Comparison of ENCODE assay signal across 14 cellular contexts in the genomic region with DNA sequence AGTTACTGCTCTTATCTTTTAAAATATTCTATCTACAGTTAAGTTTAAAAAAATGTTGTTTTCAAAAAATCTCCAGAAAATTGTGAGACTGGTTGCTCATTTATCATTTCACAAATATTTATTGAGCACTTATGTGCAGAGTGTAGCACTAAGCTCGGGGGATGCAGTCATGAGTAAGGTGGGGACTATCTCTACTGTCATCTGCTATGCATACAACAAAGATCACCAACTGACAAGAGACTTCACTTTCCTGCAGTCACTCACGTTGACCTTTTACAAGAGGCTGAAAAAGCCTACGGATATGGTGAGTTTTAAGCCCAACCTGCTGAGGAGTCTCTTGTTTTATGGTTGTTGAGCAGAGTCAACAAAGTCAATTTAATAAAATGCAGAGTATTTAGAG.
DNase-seq lines count a peak whose midpoint lies in the region; ATAC-seq and TF ChIP-seq lines count a peak whose summit lies in the region.
"Had no signal": no experiment of that assay in that cellular context is flagged by ENCODE, and none has a peak within 500 bp of the region (broad histone marks: within the 10 kb centered on the region; RNA-seq: fewer than 3 reads in every experiment).

No MANE protein-coding gene starts in this region.

- DNase-seq in activated CD8-positive, alpha-beta T cell treated with anti-CD3 and anti-CD28 coated beads for 36 hours: no peak
- no peak for DNase-seq in activated CD8-positive, alpha-beta T cell treated with anti-CD3 and anti-CD28 coated beads, Interleukin-2, amount 10 ng/mL, durations not matched to agents 7 days and 5 days
- DNase-seq in HEK293T (ENCODE audit: extremely low spot score) (no peak), trophoblast cell (peak; percentile 18 to 72), iPS-NIHi7 (ENCODE audit: extremely low spot score) (no peak)
- no peak for DNase-seq in activated naive CD8-positive, alpha-beta T cell treated with anti-CD3 and anti-CD28 coated beads, Interleukin-2, amount 50 U/mL, for 24 hours
- DNase-seq: GF-D8, KG1, NCI-H1048, NCI-H774, SHP77 had no signal

- H3K9me3 Mint-ChIP-seq in activated CD8-positive, alpha-beta T cell treated with anti-CD3 and anti-CD28 coated beads for 36 hours: no peaks in the 10 kb centered on the region
- H3K9me3 Mint-ChIP-seq in activated CD8-positive, alpha-beta T cell treated with anti-CD3 and anti-CD28 coated beads, Interleukin-2, amount 10 ng/mL, durations not matched to agents 7 days and 5 days (ENCODE audit: insufficient read depth): no peaks in the 10 kb centered on the region
- no peaks in the 10 kb centered on the region for H3K9me3 Mint-ChIP-seq in activated naive CD8-positive, alpha-beta T cell treated with anti-CD3 and anti-CD28 coated beads, Interleukin-2, amount 50 U/mL, for 24 hours
- H3K9me3 Mint-ChIP-seq: CD14-positive monocyte had no signal

- H3K36me3 Mint-ChIP-seq in activated CD8-positive, alpha-beta T cell treated with anti-CD3 and anti-CD28 coated beads for 36 hours (ENCODE audit: low read depth): peaks cover 1% of the 10 kb centered on the region
- H3K36me3 Mint-ChIP-seq in activated CD8-positive, alpha-beta T cell treated with anti-CD3 and anti-CD28 coated beads, Interleukin-2, amount 10 ng/mL, durations not matched to agents 7 days and 5 days (ENCODE audit: low read depth): peaks cover 7% of the 10 kb centered on the region
- H3K36me3 Mint-ChIP-seq in activated naive CD8-positive, alpha-beta T cell treated with anti-CD3 and anti-CD28 coated beads, Interleukin-2, amount 50 U/mL, for 24 hours (ENCODE audit: low read depth): no peaks in the 10 kb centered on the region
- H3K36me3 Mint-ChIP-seq: CD14-positive monocyte had no signal

- peaks cover 43% of the 10 kb centered on the region for H3K4me1 Mint-ChIP-seq in activated CD8-positive, alpha-beta T cell treated with anti-CD3 and anti-CD28 coated beads for 36 hours (ENCODE audit: low read depth)
- H3K4me1 Mint-ChIP-seq in activated CD8-positive, alpha-beta T cell treated with anti-CD3 and anti-CD28 coated beads, Interleukin-2, amount 10 ng/mL, durations not matched to agents 7 days and 5 days (ENCODE audit: low read depth): peaks cover 30% of the 10 kb centered on the region
- H3K4me1 Mint-ChIP-seq in activated naive CD8-positive, alpha-beta T cell treated with anti-CD3 and anti-CD28 coated beads, Interleukin-2, amount 50 U/mL, for 24 hours: peaks cover 33% of the 10 kb centered on the region
- H3K4me1 Mint-ChIP-seq: CD14-positive monocyte had no signal

- no peak overlapping the region for H3K4me3 ChIP-seq in trophoblast cell (ENCODE audit: low read depth, low read length)

- intact Hi-C loops in activated CD8-positive, alpha-beta T cell treated with anti-CD3 and anti-CD28 coated beads for 36 hours (cut with micrococcal nuclease): no loop called here

- no peak overlapping the region for H3K23ac ChIP-seq in trophoblast cell (ENCODE audit: low read length)

- H2BK5ac ChIP-seq in trophoblast cell (ENCODE audit: low read depth, low read length, poor library complexity): no peak overlapping the region

- no peaks in the 10 kb centered on the region for H3K4me1 ChIP-seq in trophoblast cell (ENCODE audit: control insufficient read depth in 1 of 2, insufficient read depth in 2 of 2, low read length in 2 of 2)

- H4K12ac ChIP-seq in trophoblast cell (ENCODE audit: low read depth, low read length): no peak overlapping the region

- no peak overlapping the region for H3K4ac ChIP-seq in trophoblast cell (ENCODE audit: low read depth, low read length)

- no peak overlapping the region for H2BK120ac ChIP-seq in trophoblast cell (ENCODE audit: insufficient read depth, low read length, poor library complexity)

- H3K27ac Mint-ChIP-seq in activated CD8-positive, alpha-beta T cell treated with anti-CD3 and anti-CD28 coated beads for 36 hours: no peak overlapping the region
- no peak overlapping the region for H3K27ac Mint-ChIP-seq in activated CD8-positive, alpha-beta T cell treated with anti-CD3 and anti-CD28 coated beads, Interleukin-2, amount 10 ng/mL, durations not matched to agents 7 days and 5 days
- peak overlapping the region; percentile 56 for H3K27ac Mint-ChIP-seq in activated naive CD8-positive, alpha-beta T cell treated with anti-CD3 and anti-CD28 coated beads, Interleukin-2, amount 50 U/mL, for 24 hours
- H3K27ac Mint-ChIP-seq: CD14-positive monocyte had no signal

- no peak overlapping the region for H4K91ac ChIP-seq in trophoblast cell (ENCODE audit: low read depth, low read length)

- CTCF ChIA-PET in activated CD8-positive, alpha-beta T cell treated with anti-CD3 and anti-CD28 coated beads for 36 hours (lab: Charles Lee): interaction anchor here (0.9 to 1.4 kb wide), 4 partner anchors 11 to 544 kb away, joined by 3 to 5 read pairs (median 3); no protein-coding TSS in a partner anchor
- CTCF ChIA-PET in activated CD8-positive, alpha-beta T cell treated with anti-CD3 and anti-CD28 coated beads, Interleukin-2, amount 10 ng/mL, durations not matched to agents 7 days and 5 days (lab: Charles Lee): interaction anchor here (1.1 to 1.6 kb wide), 2 partner anchors 13 to 26 kb away, joined by 4 to 7 read pairs; no protein-coding TSS in a partner anchor
- CTCF ChIA-PET in HEK293T (lab: Yijun Ruan, JAX): no interaction called here

- ATAC-seq in activated CD8-positive, alpha-beta T cell treated with anti-CD3 and anti-CD28 coated beads for 36 hours: peak; percentile 75
- ATAC-seq in activated CD8-positive, alpha-beta T cell treated with anti-CD3 and anti-CD28 coated beads, Interleukin-2, amount 10 ng/mL, durations not matched to agents 7 days and 5 days: no peak
- ATAC-seq in activated naive CD8-positive, alpha-beta T cell treated with anti-CD3 and anti-CD28 coated beads, Interleukin-2, amount 50 U/mL, for 24 hours: peak; percentile 86
- ATAC-seq in GM21381 (IDR thresholded peaks at IDR 0.05; ENCODE audit: unreplicated experiment) (no peak), HG03095 (IDR thresholded peaks at IDR 0.05; ENCODE audit: unreplicated experiment) (no peak)

- H3K27me3 ChIP-seq in trophoblast cell (ENCODE audit: insufficient read depth, low read length): no peaks in the 10 kb centered on the region

- no peak overlapping the region for H3K9ac ChIP-seq in trophoblast cell (ENCODE audit: low read length)

- no peaks in the 10 kb centered on the region for H3K27me3 Mint-ChIP-seq in activated CD8-positive, alpha-beta T cell treated with anti-CD3 and anti-CD28 coated beads for 36 hours
- H3K27me3 Mint-ChIP-seq in activated CD8-positive, alpha-beta T cell treated with anti-CD3 and anti-CD28 coated beads, Interleukin-2, amount 10 ng/mL, durations not matched to agents 7 days and 5 days (ENCODE audit: low read depth): no peaks in the 10 kb centered on the region
- H3K27me3 Mint-ChIP-seq in activated naive CD8-positive, alpha-beta T cell treated with anti-CD3 and anti-CD28 coated beads, Interleukin-2, amount 50 U/mL, for 24 hours: no peaks in the 10 kb centered on the region

- no peak overlapping the region for H3K27ac ChIP-seq in trophoblast cell (ENCODE audit: low read depth, low read length)

- H3K79me1 ChIP-seq in trophoblast cell (ENCODE audit: low read length): no peaks in the 10 kb centered on the region

- no peak overlapping the region for H3K18ac ChIP-seq in trophoblast cell (ENCODE audit: low read length)

- no peak overlapping the region for H2BK12ac ChIP-seq in trophoblast cell (ENCODE audit: low read length)

- no peak overlapping the region for H2AFZ ChIP-seq in trophoblast cell (ENCODE audit: insufficient read depth, low read length, poor library complexity)

- H3K4me3 Mint-ChIP-seq in activated CD8-positive, alpha-beta T cell treated with anti-CD3 and anti-CD28 coated beads for 36 hours: no peak overlapping the region
- H3K4me3 Mint-ChIP-seq in activated CD8-positive, alpha-beta T cell treated with anti-CD3 and anti-CD28 coated beads, Interleukin-2, amount 10 ng/mL, durations not matched to agents 7 days and 5 days: no peak overlapping the region
- H3K4me3 Mint-ChIP-seq in activated naive CD8-positive, alpha-beta T cell treated with anti-CD3 and anti-CD28 coated beads, Interleukin-2, amount 50 U/mL, for 24 hours: no peak overlapping the region
- H3K4me3 Mint-ChIP-seq: CD14-positive monocyte had no signal

- H3K36me3 ChIP-seq in trophoblast cell (ENCODE audit: control insufficient read depth in 1 of 2, insufficient read depth in 2 of 2, low read length in 2 of 2): no peaks in the 10 kb centered on the region

- no peaks in the 10 kb centered on the region for H3K79me2 ChIP-seq in trophoblast cell (ENCODE audit: control insufficient read depth, insufficient read depth, low read length, poor library complexity)

- no peaks in the 10 kb centered on the region for H3K9me3 ChIP-seq in trophoblast cell (ENCODE audit: insufficient read depth, low read depth, low read length)

- no peak overlapping the region for H3K14ac ChIP-seq in trophoblast cell (ENCODE audit: low read length)

- H3K4me2 ChIP-seq in trophoblast cell (ENCODE audit: low read length): no peak overlapping the region

- no CpG with 5 or more reads among the region's 3 CpGs for WGBS in trophoblast cell (ENCODE audit: extremely low coverage, insufficient coverage, insufficient read length)

- no peak for TF ChIP-seq CTCF in activated CD8-positive, alpha-beta T cell treated with anti-CD3 and anti-CD28 coated beads for 36 hours (IDR thresholded peaks at IDR 0.05)

- POLR2A ChIA-PET in activated CD8-positive, alpha-beta T cell treated with anti-CD3 and anti-CD28 coated beads for 36 hours (lab: Charles Lee): no interaction called here
- POLR2A ChIA-PET in activated CD8-positive, alpha-beta T cell treated with anti-CD3 and anti-CD28 coated beads, Interleukin-2, amount 10 ng/mL, durations not matched to agents 7 days and 5 days (lab: Charles Lee): no interaction called here
- POLR2A ChIA-PET in HEK293T (lab: Yijun Ruan, JAX): no interaction called here

- no peak overlapping the region for H2AK5ac ChIP-seq in trophoblast cell (ENCODE audit: low read length)

- H4K8ac ChIP-seq in trophoblast cell (ENCODE audit: low read depth, low read length): no peak overlapping the region

TF ChIP-seq in HEK293T, 16 proteins besides CTCF, POLR2A, EP300 and RAD21:
- TF ChIP-seq ELF4 (IDR thresholded peaks at IDR 0.05) (no peak), NFRKB (IDR thresholded peaks at IDR 0.05) (no peak), TARDBP (IDR thresholded peaks at IDR 0.05) (no peak)
- TF ChIP-seq, protein P1, sequence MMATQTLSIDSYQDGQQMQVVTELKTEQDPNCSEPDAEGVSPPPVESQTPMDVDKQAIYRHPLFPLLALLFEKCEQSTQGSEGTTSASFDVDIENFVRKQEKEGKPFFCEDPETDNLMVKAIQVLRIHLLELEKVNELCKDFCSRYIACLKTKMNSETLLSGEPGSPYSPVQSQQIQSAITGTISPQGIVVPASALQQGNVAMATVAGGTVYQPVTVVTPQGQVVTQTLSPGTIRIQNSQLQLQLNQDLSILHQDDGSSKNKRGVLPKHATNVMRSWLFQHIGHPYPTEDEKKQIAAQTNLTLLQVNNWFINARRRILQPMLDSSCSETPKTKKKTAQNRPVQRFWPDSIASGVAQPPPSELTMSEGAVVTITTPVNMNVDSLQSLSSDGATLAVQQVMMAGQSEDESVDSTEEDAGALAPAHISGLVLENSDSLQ (IDR thresholded peaks at IDR 0.05): peak; percentile 44

Comparison
In these comparisons a context has a peak if more than half of its experiments do, and no peak if none do; other contexts are left out.
1. ATAC-seq: peak in activated CD8-positive, alpha-beta T cell treated with anti-CD3 and anti-CD28 coated beads for 36 hours (single experiment) and activated naive CD8-positive, alpha-beta T cell treated with anti-CD3 and anti-CD28 coated beads, Interleukin-2, amount 50 U/mL, for 24 hours (single experiment); none in activated CD8-positive, alpha-beta T cell treated with anti-CD3 and anti-CD28 coated beads, Interleukin-2, amount 10 ng/mL, durations not matched to agents 7 days and 5 days (single experiment), GM21381 (single experiment) and HG03095 (single experiment).
2. DNase-seq: peak in trophoblast cell (2 of 2); none in activated CD8-positive, alpha-beta T cell treated with anti-CD3 and anti-CD28 coated beads for 36 hours (single experiment), activated CD8-positive, alpha-beta T cell treated with anti-CD3 and anti-CD28 coated beads, Interleukin-2, amount 10 ng/mL, durations not matched to agents 7 days and 5 days (single experiment), HEK293T (single experiment), activated naive CD8-positive, alpha-beta T cell treated with anti-CD3 and anti-CD28 coated beads, Interleukin-2, amount 50 U/mL, for 24 hours (single experiment) and iPS-NIHi7 (single experiment).